Comparison of ENCODE assay signal across 7 cellular contexts in genomic region chr11:67439321-67440228, GRCh38.
A peak's percentile ranks its signal among the peaks of the same experiment; 100 is the strongest.
DNase-seq lines count a peak whose midpoint lies in the region; ATAC-seq and FAIRE-seq lines count a peak whose summit lies in the region.

No MANE protein-coding gene starts in this region.

- H3K4me3 Mint-ChIP-seq in activated naive CD4-positive, alpha-beta T cell treated with anti-CD3 and anti-CD28 coated beads, Interleukin-2, amount 10 ng/mL, durations not matched to agents 7 days and 5 days, result peak overlapping the region; percentile 100

- no peaks in the 10 kb centered on the region for H3K9me3 ChIP-seq in KOPT-K1 (ENCODE audit: insufficient read depth, low read length, poor library complexity, severe bottlenecking)

- peaks cover 44% of the 10 kb centered on the region for H3K36me3 Mint-ChIP-seq in activated naive CD4-positive, alpha-beta T cell treated with anti-CD3 and anti-CD28 coated beads, Interleukin-2, amount 10 ng/mL, durations not matched to agents 7 days and 5 days

- ATAC-seq in HG02588 (IDR thresholded peaks at IDR 0.05; ENCODE audit: unreplicated experiment) (no peak), GM18502 (IDR thresholded peaks at IDR 0.05; ENCODE audit: poor library complexity, unreplicated experiment) (no peak)

- peaks cover 19% of the 10 kb centered on the region for H3K36me3 ChIP-seq in KOPT-K1 (ENCODE audit: insufficient read depth, low read length)

- peak overlapping the region; percentile 100 for H3K27ac ChIP-seq in KOPT-K1 (ENCODE audit: low read depth, low read length, poor library complexity, severe bottlenecking)

- CTCF ChIA-PET in activated naive CD4-positive, alpha-beta T cell treated with anti-CD3 and anti-CD28 coated beads, Interleukin-2, amount 10 ng/mL, durations not matched to agents 7 days and 5 days (lab: Charles Lee), result interaction anchor here (0.7 to 6.3 kb wide), 12 partner anchors 8 to 88 kb away, joined by 3 to 36 read pairs (median 4); partner anchors contain the start of genes PPP1CA and TBC1D10C

- H3K27ac Mint-ChIP-seq in activated naive CD4-positive, alpha-beta T cell treated with anti-CD3 and anti-CD28 coated beads, Interleukin-2, amount 10 ng/mL, durations not matched to agents 7 days and 5 days, result peak overlapping the region; percentile 97

- FAIRE-seq in urothelium cell line (lab: Jason Lieb, UNC), result peak; percentile 17

- peaks cover 4% of the 10 kb centered on the region for H3K27me3 Mint-ChIP-seq in activated naive CD4-positive, alpha-beta T cell treated with anti-CD3 and anti-CD28 coated beads, Interleukin-2, amount 10 ng/mL, durations not matched to agents 7 days and 5 days

- DNase-seq in GDM1 (lab: John Stamatoyannopoulos, UW) (peak; percentile 42), kidney tubule cell (ENCODE audit: low spot score) (peak; percentile 43), urothelium cell line (ENCODE audit: low spot score) (no peak)
- peak; percentile 70 for DNase-seq in activated naive CD4-positive, alpha-beta T cell treated with anti-CD3 and anti-CD28 coated beads, Interleukin-2, amount 10 ng/mL, durations not matched to agents 7 days and 5 days

- peaks cover 62% of the 10 kb centered on the region for H3K4me1 Mint-ChIP-seq in activated naive CD4-positive, alpha-beta T cell treated with anti-CD3 and anti-CD28 coated beads, Interleukin-2, amount 10 ng/mL, durations not matched to agents 7 days and 5 days

- no peaks in the 10 kb centered on the region for H3K9me3 Mint-ChIP-seq in activated naive CD4-positive, alpha-beta T cell treated with anti-CD3 and anti-CD28 coated beads, Interleukin-2, amount 10 ng/mL, durations not matched to agents 7 days and 5 days
